ENCODE assay signal across 23 cellular contexts in the genomic region with DNA sequence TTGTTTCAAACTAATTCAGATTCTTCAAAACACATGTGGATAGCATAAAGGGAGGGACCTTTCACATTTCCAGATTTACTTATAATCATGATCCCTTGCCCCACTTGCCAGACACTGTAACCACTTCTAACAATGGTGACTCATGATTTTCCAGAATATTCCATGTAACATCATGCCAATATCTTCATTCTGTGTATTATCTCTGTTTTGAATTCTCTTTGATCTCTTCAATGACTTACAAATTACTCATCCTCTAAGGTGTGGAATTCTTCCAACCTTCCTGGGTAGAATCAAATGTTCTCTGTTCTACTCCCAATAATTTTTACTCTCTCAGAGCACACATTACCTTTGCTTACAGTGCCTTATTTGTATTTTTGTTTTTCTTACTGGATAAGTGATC.
"Had no signal": no experiment of that assay in that cellular context is flagged by ENCODE, and none has a peak within 500 bp of the region (broad histone marks: within the 10 kb centered on the region; RNA-seq: fewer than 3 reads in every experiment).

No MANE protein-coding gene starts in this region.

- ATAC-seq: activated CD8-positive, alpha-beta T cell treated with anti-CD3 and anti-CD28 coated beads, Interleukin-2, amount 10 ng/mL, durations not matched to agents 7 days and 5 days; left colon; psoas muscle; stimulated activated naive CD8-positive, alpha-beta T cell treated with anti-CD3 and anti-CD28 coated beads, Interleukin-15, Interleukin-2, amounts not matched to agents 100 U/mL and 50 U/mL, for 24 hours; T-cell; upper lobe of right lung had no signal

- FAIRE-seq: pancreas, TTC549 had no signal

- H3K27ac ChIP-seq: pancreas, psoas muscle, right atrium auricular region, upper lobe of right lung, WERI-Rb-1 had no signal

- H3K9me3 ChIP-seq: pancreas, upper lobe of right lung had no signal

- H3K36me3 Mint-ChIP-seq: activated naive CD4-positive, alpha-beta T cell treated with anti-CD3 and anti-CD28 coated beads, Interleukin-2, amount 50 U/mL, for 24 hours; T-cell had no signal

- H3K36me3 ChIP-seq: heart right ventricle, pancreas, right atrium auricular region, upper lobe of right lung, WERI-Rb-1 had no signal

- H3K4me3 ChIP-seq: heart right ventricle, pancreas, psoas muscle, right atrium auricular region, upper lobe of right lung had no signal

- H3K4me1 ChIP-seq: pancreas, psoas muscle, right atrium auricular region, upper lobe of right lung had no signal

- DNase-seq: activated CD4-positive, alpha-beta T cell treated with anti-CD3 and anti-CD28 coated beads, Interleukin-2, amount 10 ng/mL, durations not matched to agents 7 days and 5 days; activated CD4-positive, CD25-positive, alpha-beta regulatory T cell treated with anti-CD3 and anti-CD28 coated beads, Interleukin-2, amount 50 U/mL, for 72 hours; activated CD8-positive, alpha-beta T cell treated with anti-CD3 and anti-CD28 coated beads, Interleukin-2, amount 10 ng/mL, durations not matched to agents 7 days and 5 days; activated gamma-delta T cell treated with Interleukin-2 at 50 U/mL for 16 hours; activated T-cell treated with anti-CD3 and anti-CD28 coated beads, Interleukin-2, amount 50 U/mL, for 1 hour; aorta; effector CD8-positive, alpha-beta T cell; heart right ventricle; islet precursor cell; left colon; mesenchymal stem cell; nephron progenitor cell; pancreas; psoas muscle; stimulated activated CD4-positive, alpha-beta T cell treated with anti-CD3 and anti-CD28 coated beads, Interleukin-4, amount 100 ng/mL, for 24 hours; stimulated activated naive CD8-positive, alpha-beta T cell treated with anti-CD3 and anti-CD28 coated beads, Interleukin-15, Interleukin-2, amounts not matched to agents 100 U/mL and 50 U/mL, for 24 hours; T-cell; upper lobe of right lung; WERI-Rb-1 had no signal

- H3K9me3 Mint-ChIP-seq: activated naive CD4-positive, alpha-beta T cell treated with anti-CD3 and anti-CD28 coated beads, Interleukin-2, amount 50 U/mL, for 24 hours had no signal

- H3K4me1 Mint-ChIP-seq: activated CD4-positive, alpha-beta T cell treated with anti-CD3 and anti-CD28 coated beads, Interleukin-2, amount 10 ng/mL, durations not matched to agents 7 days and 5 days; activated naive CD4-positive, alpha-beta T cell treated with anti-CD3 and anti-CD28 coated beads, Interleukin-2, amount 50 U/mL, for 24 hours; T-cell had no signal

- H3K4me3 Mint-ChIP-seq: activated CD4-positive, alpha-beta T cell treated with anti-CD3 and anti-CD28 coated beads, Interleukin-2, amount 10 ng/mL, durations not matched to agents 7 days and 5 days; activated CD8-positive, alpha-beta T cell treated with anti-CD3 and anti-CD28 coated beads, Interleukin-2, amount 10 ng/mL, durations not matched to agents 7 days and 5 days; activated naive CD4-positive, alpha-beta T cell treated with anti-CD3 and anti-CD28 coated beads, Interleukin-2, amount 50 U/mL, for 24 hours; dendritic cell treated with granulocyte-macrophage colony-stimulating factor and Interleukin-4, amounts not matched to agents 40 ng/mL and 50 ng/mL, for 4 days; nephron progenitor cell; T-cell had no signal

- H3K27me3 ChIP-seq: heart right ventricle, pancreas, right atrium auricular region, upper lobe of right lung had no signal

- H3K27ac Mint-ChIP-seq: activated CD4-positive, alpha-beta T cell treated with anti-CD3 and anti-CD28 coated beads, Interleukin-2, amount 10 ng/mL, durations not matched to agents 7 days and 5 days; activated CD8-positive, alpha-beta T cell treated with anti-CD3 and anti-CD28 coated beads, Interleukin-2, amount 10 ng/mL, durations not matched to agents 7 days and 5 days; activated naive CD4-positive, alpha-beta T cell treated with anti-CD3 and anti-CD28 coated beads, Interleukin-2, amount 50 U/mL, for 24 hours; dendritic cell treated with granulocyte-macrophage colony-stimulating factor and Interleukin-4, amounts not matched to agents 40 ng/mL and 50 ng/mL, for 4 days; nephron progenitor cell; T-cell had no signal

- H3K27me3 Mint-ChIP-seq: activated CD4-positive, alpha-beta T cell treated with anti-CD3 and anti-CD28 coated beads, Interleukin-2, amount 10 ng/mL, durations not matched to agents 7 days and 5 days; activated naive CD4-positive, alpha-beta T cell treated with anti-CD3 and anti-CD28 coated beads, Interleukin-2, amount 50 U/mL, for 24 hours; dendritic cell treated with granulocyte-macrophage colony-stimulating factor and Interleukin-4, amounts not matched to agents 40 ng/mL and 50 ng/mL, for 4 days; T-cell had no signal
